In genomic region chr4:89901808-89902431, GRCh38 we compare ENCODE assay signal across 8 cellular contexts. TPM values are rescaled to one million over a fixed set of nuclear protein-coding genes. Genes with fewer than 3 reads are reported as not detected.
A peak's percentile ranks its signal among the peaks of the same experiment; 100 is the strongest.
DNase-seq lines count a peak whose midpoint lies in the region; ATAC-seq and TF ChIP-seq lines count a peak whose summit lies in the region.
"Not testable (repeated sequence)": the region's sequence is repeated elsewhere in the genome, so short reads cannot be mapped to it uniquely, and the experiment has no call there.

No MANE protein-coding gene starts in this region.

- H3K9me3 ChIP-seq in SK-N-MC (ENCODE audit: low read depth, low read length); upper lobe of right lung: not testable (repeated sequence)

- not testable (repeated sequence) for H3K4me3 ChIP-seq in SK-N-MC, upper lobe of right lung

- H3K27ac ChIP-seq in SK-N-MC, foreskin keratinocyte, upper lobe of right lung: not testable (repeated sequence)

- DNase-seq in NCI-H1048 (lab: John Stamatoyannopoulos, UW) (peak; percentile 12), SK-N-MC (ENCODE audit: low read depth, low spot score) (peak; percentile 34), foreskin keratinocyte (peak; percentile 8 to 18), non-pigmented ciliary epithelial cell (ENCODE audit: low read depth) (peak; percentile 30)
- DNase-seq in activated naive CD4-positive, alpha-beta T cell treated with Interleukin-2 at 50 U/mL for 16 hours: peak; percentile 41
- DNase-seq in upper lobe of right lung: not testable (repeated sequence)

- H3K9ac ChIP-seq in SK-N-MC (ENCODE audit: insufficient read length): not testable (repeated sequence)

- ATAC-seq in GM18498 (IDR thresholded peaks at IDR 0.05; ENCODE audit: unreplicated experiment) (peak; percentile 84), HG02798 (IDR thresholded peaks at IDR 0.05; ENCODE audit: poor library complexity, unreplicated experiment) (peak; percentile 82), foreskin keratinocyte (peak; percentile 91), upper lobe of right lung (peak; percentile 87)

- TF ChIP-seq CTCF in foreskin keratinocyte (conservative IDR thresholded peaks at IDR 0.05) (peak; percentile 85), upper lobe of right lung (IDR thresholded peaks at IDR 0.05) (peak; percentile 67)

- H3K4me1 ChIP-seq in foreskin keratinocyte, upper lobe of right lung: not testable (repeated sequence)

- intact Hi-C loops in upper lobe of right lung (cut with DNase I): not testable (repeated sequence)

- H3K27me3 ChIP-seq in foreskin keratinocyte, upper lobe of right lung: not testable (repeated sequence)

- not testable (repeated sequence) for H3K36me3 ChIP-seq in SK-N-MC (ENCODE audit: insufficient read depth, low read length); upper lobe of right lung

RNA-seq across cellular contexts. Expression of gene MMRN1, which starts 7.3 kb away (rescaled TPM):
- total RNA-seq in foreskin keratinocyte (not detected in 2 replicates), upper lobe of right lung (67.4 TPM)
- polyA plus RNA-seq in foreskin keratinocyte: not detected in 2 replicates

Comparison
In these comparisons a context has a peak if more than half of its experiments do, and no peak if none do; other contexts are left out.
1. RNA of gene MMRN1, which starts 7.3 kb away (total RNA-seq): 67.4 TPM in upper lobe of right lung (single experiment); not detected in foreskin keratinocyte; every median in the first group is over 10 times any median in the second.
2. Peak in every context shown above with its lines, with median percentiles within 50 percentile points of each other: ATAC-seq.